In genomic region chr22:41862160-41862529, GRCh38 we compare ENCODE assay signal across 9 cellular contexts. TPM values are rescaled to one million over a fixed set of nuclear protein-coding genes. Genes with fewer than 3 reads are reported as not detected.
DNase-seq lines count a peak whose midpoint lies in the region; ATAC-seq and TF ChIP-seq lines count a peak whose summit lies in the region.
"Had no signal": no experiment of that assay in that cellular context is flagged by ENCODE, and none has a peak within 500 bp of the region (broad histone marks: within the 10 kb centered on the region; RNA-seq: fewer than 3 reads in every experiment).

No MANE protein-coding gene starts in this region.

- POLR2A ChIA-PET in MCF 10A (lab: Yijun Ruan, JAX): interaction anchor here (0.5 to 2.0 kb wide), 4 partner anchors 11 to 40 kb away, joined by 3 to 8 read pairs (median 3); partner anchors contain the start of gene SREBF2

- DNase-seq in breast epithelium (ENCODE audit: low spot score in 2 of 2) (no peak), MCF 10A (ENCODE audit: unreplicated experiment) (no peak), kidney glomerular epithelial cell (lab: John Stamatoyannopoulos, UW) (peak; percentile 19), stomach (no peak), amniotic stem cell (lab: John Stamatoyannopoulos, UW) (no peak), KG1 (lab: John Stamatoyannopoulos, UW) (no peak)

- TF ChIP-seq POLR2A in breast epithelium (IDR thresholded peaks at IDR 0.05) (no peak), stomach (IDR thresholded peaks at IDR 0.05) (no peak)

- H3K9me3 Mint-ChIP-seq in MCF 10A (ENCODE audit: unreplicated experiment): no peaks in the 10 kb centered on the region
- H3K9me3 Mint-ChIP-seq in activated T-helper 17 cell treated with anti-CD3 and anti-CD28 coated beads, Interleukin-2, amount 50 U/mL, for 72 hours: no peaks in the 10 kb centered on the region

- 17 to 40% (median 34%) methylated on average over 4 of the region's 4 CpGs for WGBS in stomach, 5 donors

- H3K27me3 Mint-ChIP-seq in MCF 10A (ENCODE audit: insufficient read depth, unreplicated experiment): no peaks in the 10 kb centered on the region
- H3K27me3 Mint-ChIP-seq in activated T-helper 17 cell treated with anti-CD3 and anti-CD28 coated beads, Interleukin-2, amount 50 U/mL, for 72 hours: no peaks in the 10 kb centered on the region

- peaks cover 16% of the 10 kb centered on the region for H3K36me3 Mint-ChIP-seq in MCF 10A (ENCODE audit: insufficient read depth, unreplicated experiment)
- peaks cover 67% of the 10 kb centered on the region for H3K36me3 Mint-ChIP-seq in activated T-helper 17 cell treated with anti-CD3 and anti-CD28 coated beads, Interleukin-2, amount 50 U/mL, for 72 hours (ENCODE audit: low read depth)

- peak overlapping the region; percentile 55 for H3K27ac ChIP-seq in breast epithelium
- H3K27ac ChIP-seq in HUES6 (ENCODE audit: low read depth, low read length): 0 out of 2 replicates have a peak overlapping the region, but pooled peaks have one; percentile 43
- H3K27ac ChIP-seq in stomach: peak overlapping the region; percentile 24 to 80 (median 64)
- H3K27ac ChIP-seq: thoracic aorta had no signal

- H3K9ac ChIP-seq in HUES6 (ENCODE audit: low read length): no peak overlapping the region

- H3K9me3 ChIP-seq in breast epithelium: no peaks in the 10 kb centered on the region
- no peaks in the 10 kb centered on the region for H3K9me3 ChIP-seq in HUES6 (ENCODE audit: control insufficient read depth, insufficient read depth, low read depth, low read length)
- no peaks in the 10 kb centered on the region for H3K9me3 ChIP-seq in stomach
- H3K9me3 ChIP-seq: thoracic aorta had no signal

- no peak overlapping the region for H3K27ac Mint-ChIP-seq in MCF 10A (ENCODE audit: low read depth, unreplicated experiment)
- peak overlapping the region; percentile 100 for H3K27ac Mint-ChIP-seq in activated T-helper 17 cell treated with anti-CD3 and anti-CD28 coated beads, Interleukin-2, amount 50 U/mL, for 72 hours

- ATAC-seq in activated T-helper 17 cell treated with anti-CD3 and anti-CD28 coated beads, Interleukin-2, amount 50 U/mL, for 72 hours (replicated peaks): peak; percentile 62

- CTCF ChIA-PET in MCF 10A (lab: Yijun Ruan, JAX): interaction anchor here (0.6 to 1.4 kb wide), 10 partner anchors 9 to 842 kb away, joined by 3 to 5 read pairs (median 4); no protein-coding TSS in a partner anchor

- H3K36me3 ChIP-seq in breast epithelium (no peaks in the 10 kb centered on the region), HUES6 (ENCODE audit: control insufficient read depth, insufficient read depth, low read length) (peaks cover 23% of the 10 kb centered on the region), stomach (peaks cover 6 to 10% (median 7%) of the 10 kb centered on the region in 4 donors)
- H3K36me3 ChIP-seq: thoracic aorta had no signal

- no peak for TF ChIP-seq CTCF in breast epithelium (IDR thresholded peaks at IDR 0.05)
- no peak for TF ChIP-seq CTCF in MCF 10A (IDR thresholded peaks at IDR 0.05; ENCODE audit: unreplicated experiment)
- no peak for TF ChIP-seq CTCF in stomach (IDR thresholded peaks at IDR 0.05)

- BruUV-seq in MCF 10A (replicated peaks; lab: Mats Ljungman, UMichigan): no TSS peak

- no peaks in the 10 kb centered on the region for H3K4me1 ChIP-seq in breast epithelium
- peaks cover 22% of the 10 kb centered on the region for H3K4me1 ChIP-seq in HUES6 (ENCODE audit: control insufficient read depth, insufficient read depth, low read length)
- H3K4me1 ChIP-seq in stomach: peaks cover 11 to 70% (median 47%) of the 10 kb centered on the region in 4 donors

- intact Hi-C loops in breast epithelium (cut with DNase I; ENCODE audit: low total_unique reads) (no loop called here), MCF 10A (cut with micrococcal nuclease) (no loop called here), stomach (cut with DNase I; ENCODE audit: low total_unique reads) (no loop called here)

- no peaks in the 10 kb centered on the region for H3K27me3 ChIP-seq in breast epithelium
- H3K27me3 ChIP-seq in HUES6 (ENCODE audit: control insufficient read depth, insufficient read depth, low read length): no peaks in the 10 kb centered on the region
- no peaks in the 10 kb centered on the region for H3K27me3 ChIP-seq in stomach

- H3K4me1 Mint-ChIP-seq in MCF 10A (ENCODE audit: insufficient read depth, unreplicated experiment): peaks cover 24% of the 10 kb centered on the region
- peaks cover 50% of the 10 kb centered on the region for H3K4me1 Mint-ChIP-seq in activated T-helper 17 cell treated with anti-CD3 and anti-CD28 coated beads, Interleukin-2, amount 50 U/mL, for 72 hours

- TF ChIP-seq EP300 in stomach (IDR thresholded peaks at IDR 0.05): no peak

- H3K4me3 ChIP-seq in breast epithelium (no peak overlapping the region), HUES6 (ENCODE audit: low read depth, low read length) (no peak overlapping the region), stomach (no peak overlapping the region)
- H3K4me3 ChIP-seq: thoracic aorta had no signal

- no peak overlapping the region for H3K4me3 Mint-ChIP-seq in MCF 10A (ENCODE audit: unreplicated experiment)
- H3K4me3 Mint-ChIP-seq in activated T-helper 17 cell treated with anti-CD3 and anti-CD28 coated beads, Interleukin-2, amount 50 U/mL, for 72 hours: peak overlapping the region; percentile 86

RNA-seq across cellular contexts. Expression of gene SREBF2, which starts 29.2 kb away (rescaled TPM):
- total RNA-seq in breast epithelium (10 to 100 TPM; 20.8 to 33.5 (median 32.1) TPM), MCF 10A (2022) (88.4 and 104 TPM in 2 replicates), stomach (100 to 1,000 TPM in 1 of 5 donors, 10 to 100 TPM in 4; 41.3 to 159 (median 91.7) TPM)
- total RNA-seq in activated T-helper 17 cell treated with anti-CD3 and anti-CD28 coated beads, Interleukin-2, amount 50 U/mL, for 72 hours: 100 to 1,000 TPM; 126 to 162 TPM
- 10 to 100 TPM; 12.2 to 48.7 (median 29.8) TPM for polyA plus RNA-seq in stomach

RNA-seq across cellular contexts. Expression of gene SHISA8, which starts 52.7 kb away (rescaled TPM):
- total RNA-seq in breast epithelium: not detected
- total RNA-seq in MCF 10A (2022): not detected in 2 replicates
- 1 to 10 TPM in 1 of 2 donors, not detected in 1; 2.8 TPM for total RNA-seq in activated T-helper 17 cell treated with anti-CD3 and anti-CD28 coated beads, Interleukin-2, amount 50 U/mL, for 72 hours
- not detected for total RNA-seq in stomach
- polyA plus RNA-seq in stomach: under 1 TPM in 1 of 3 donors, not detected in 2; 0.15 TPM
- total RNA-seq: thoracic aorta had no signal
